ENCODE assay signal across 23 cellular contexts in the genomic region with DNA sequence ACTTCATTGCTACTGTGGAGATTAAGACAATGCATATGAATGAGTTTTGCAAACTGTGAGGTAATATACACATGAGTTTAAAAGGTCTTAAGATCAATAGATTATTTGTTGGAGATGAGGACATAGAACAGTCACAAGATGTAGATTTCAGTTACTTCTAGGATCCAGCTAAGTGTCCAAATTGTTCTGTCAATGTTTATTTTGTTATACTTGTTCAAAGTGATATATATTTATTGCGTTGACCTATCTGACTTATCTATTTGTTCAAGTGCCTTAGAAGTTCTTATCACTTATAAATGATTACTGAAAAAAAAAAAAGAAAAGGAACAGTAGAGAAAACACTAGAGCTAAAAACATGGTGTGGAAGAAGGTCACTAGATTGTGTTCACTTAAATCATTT.
DNase-seq lines count a peak whose midpoint lies in the region; FAIRE-seq and TF ChIP-seq lines count a peak whose summit lies in the region.
"Had no signal": no experiment of that assay in that cellular context is flagged by ENCODE, and none has a peak within 500 bp of the region (broad histone marks: within the 10 kb centered on the region; RNA-seq: fewer than 3 reads in every experiment).

No MANE protein-coding gene starts in this region.

- TF ChIP-seq CTCF in C4-2B (conservative IDR thresholded peaks at IDR 0.05) (no peak), VCaP (conservative IDR thresholded peaks at IDR 0.05) (no peak), sigmoid colon (IDR thresholded peaks at IDR 0.05) (no peak)

- DNase-seq in small intestine (peak; percentile 18), sigmoid colon (no peak), NCI-H2107 treated with DMSO at 0.1 percent for 48 hours (lab: John Stamatoyannopoulos, UW; ENCODE audit: unreplicated experiment) (no peak)
- DNase-seq: AML-193; CD4-positive, alpha-beta memory T cell; CD4-positive, CD25-positive, alpha-beta regulatory T cell; CD8-positive, alpha-beta memory T cell; COR-L47; DMS 273 treated with DMSO at 0.1 percent for 48 hours; DMS153; DMS53; DMS79; DND-41; EL; GDM1 had no signal

- H3K4me3 ChIP-seq in small intestine (ENCODE audit: low read depth in 1 of 2, low read length in 2 of 2) (no peak overlapping the region), sigmoid colon (no peak overlapping the region)
- H3K4me3 ChIP-seq: A549; BLaER1 treated with 17β-estradiol and CSF1 and Interleukin-3, amounts not matched to agents 10 nM and 100 nM; GM12878 had no signal

- H3K27me3 ChIP-seq in small intestine (ENCODE audit: control insufficient read depth in 2 of 2, insufficient read depth in 2 of 2, low read length in 2 of 2), result no peaks in the 10 kb centered on the region
- no peaks in the 10 kb centered on the region for H3K27me3 ChIP-seq in sigmoid colon
- H3K27me3 ChIP-seq: BLaER1 treated with 17β-estradiol and CSF1 and Interleukin-3, amounts not matched to agents 10 nM and 100 nM had no signal

- no peak for TF ChIP-seq POLR2A in sigmoid colon (IDR thresholded peaks at IDR 0.05)

- FAIRE-seq in small intestine (lab: Jason Lieb, UNC), result no peak
- FAIRE-seq: A549, GM12878, GM12892, GM18507 had no signal

- H3K36me3 ChIP-seq in small intestine (ENCODE audit: control insufficient read depth in 2 of 2, insufficient read depth in 2 of 2, low read length in 2 of 2) (no peaks in the 10 kb centered on the region), sigmoid colon (no peaks in the 10 kb centered on the region)
- H3K36me3 ChIP-seq: BLaER1 treated with 17β-estradiol and CSF1 and Interleukin-3, amounts not matched to agents 10 nM and 100 nM had no signal

- intact Hi-C loops in sigmoid colon (cut with DNase I), result no loop called here

- WGBS in small intestine, 3 donors, result 5 to 72% (median 10%) methylated on average over 1 of the region's 1 CpG
- WGBS in sigmoid colon, 2 donors, result 46 to 91% methylated on average over 1 of the region's 1 CpG

- TF ChIP-seq EP300 in sigmoid colon (IDR thresholded peaks at IDR 0.05), result no peak

- H3K27ac ChIP-seq in C4-2B, result peak overlapping the region; percentile 69; the same call in 1 of the 2 replicates
- H3K27ac ChIP-seq in VCaP, result peak overlapping the region; percentile 83
- H3K27ac ChIP-seq in small intestine (ENCODE audit: low read depth in 1 of 2, low read length in 1 of 2), result no peak overlapping the region
- H3K27ac ChIP-seq in sigmoid colon, result no peak overlapping the region
- H3K27ac ChIP-seq: 22Rv1; A549; BLaER1 treated with 17β-estradiol and CSF1 and Interleukin-3, amounts not matched to agents 10 nM and 100 nM had no signal

- H3K4me1 ChIP-seq in small intestine (ENCODE audit: control insufficient read depth in 2 of 2, insufficient read depth in 1 of 2, low read depth in 1 of 2, low read length in 1 of 2) (no peaks in the 10 kb centered on the region), sigmoid colon (no peaks in the 10 kb centered on the region)
- H3K4me1 ChIP-seq: A549; BLaER1 treated with 17β-estradiol and CSF1 and Interleukin-3, amounts not matched to agents 10 nM and 100 nM had no signal

- H3K9me3 ChIP-seq in small intestine (ENCODE audit: control insufficient read depth, low read depth) (no peaks in the 10 kb centered on the region), sigmoid colon (no peaks in the 10 kb centered on the region)
- H3K9me3 ChIP-seq: A549; BLaER1 treated with 17β-estradiol and CSF1 and Interleukin-3, amounts not matched to agents 10 nM and 100 nM had no signal

Comparison
In these comparisons a context has a peak if more than half of its experiments do, and no peak if none do; other contexts are left out.
1. H3K27ac ChIP-seq: peak in C4-2B (single experiment) and VCaP (single experiment); none in small intestine (0 of 2) and sigmoid colon (0 of 4).